ENCODE assay signal across 8 cellular contexts in genomic region chr3:11718582-11719405, GRCh38.
DNase-seq lines count a peak whose midpoint lies in the region; ATAC-seq and TF ChIP-seq lines count a peak whose summit lies in the region.

No MANE protein-coding gene starts in this region.

- H3K36me3 ChIP-seq in IMR-90 (ENCODE audit: control insufficient read depth, insufficient read depth, low read length) (no peaks in the 10 kb centered on the region), colonic mucosa (no peaks in the 10 kb centered on the region), left lung (no peaks in the 10 kb centered on the region)

- dilution Hi-C loops in IMR-90 (cut with HindIII; ENCODE audit: low sequenced_read_pairs, unreplicated experiment), result no loop called here

- H4K91ac ChIP-seq in IMR-90 (ENCODE audit: insufficient read depth, low read depth, low read length), result peak overlapping the region; percentile 77

- 0 out of 2 replicates have a peak, but pooled peaks cover 4% of the 10 kb centered on the region for H3K9me1 ChIP-seq in IMR-90 (ENCODE audit: insufficient read depth, low read length)

- peak overlapping the region; percentile 81 for H3K14ac ChIP-seq in IMR-90 (replicated peaks; ENCODE audit: low read depth, low read length)

- peak overlapping the region; percentile 92 for H2AK9ac ChIP-seq in IMR-90 (replicated peaks; ENCODE audit: low read depth, low read length, poor library complexity)

- H3K4me1 ChIP-seq in IMR-90 (ENCODE audit: control insufficient read depth, insufficient read depth, low read length) (no peaks in the 10 kb centered on the region; the same call in none of the 2 replicates), colonic mucosa (no peaks in the 10 kb centered on the region), left lung (peaks cover 0 to 43% of the 10 kb centered on the region in 2 donors)

- peak overlapping the region; percentile 88 for H3K56ac ChIP-seq in IMR-90 (ENCODE audit: extremely low read depth, insufficient read depth, low read length)

- H3K4me2 ChIP-seq in IMR-90 (ENCODE audit: low read depth, low read length), result peak overlapping the region; percentile 99

- H3K27ac ChIP-seq in IMR-90 (ENCODE audit: insufficient read depth, low read length) (peak overlapping the region; percentile 83), colonic mucosa (peak overlapping the region; percentile 94), left lung (peak overlapping the region; percentile 86 to 94)

- peak overlapping the region; percentile 72; the same call in 1 of the 3 replicates for H2BK15ac ChIP-seq in IMR-90 (ENCODE audit: low read depth, low read length)

- H3K9me3 ChIP-seq in IMR-90 (ENCODE audit: control insufficient read depth, insufficient read depth, low read length), result no peaks in the 10 kb centered on the region
- H3K9me3 ChIP-seq in colonic mucosa, result no peaks in the 10 kb centered on the region
- no peaks in the 10 kb centered on the region for H3K9me3 ChIP-seq in left lung

- peak overlapping the region; percentile 61 for H2BK120ac ChIP-seq in IMR-90 (ENCODE audit: low read depth, low read length)

- peak overlapping the region; percentile 27; the same call in 1 of the 2 replicates for H2BK20ac ChIP-seq in IMR-90 (ENCODE audit: low read depth, low read length)

- no peak for TF ChIP-seq CTCF in IMR-90 (conservative IDR thresholded peaks at IDR 0.05; ENCODE audit: low read depth, low read length)
- TF ChIP-seq CTCF in colonic mucosa (IDR thresholded peaks at IDR 0.05), result no peak
- TF ChIP-seq CTCF in left lung (IDR thresholded peaks at IDR 0.05), result no peak

- peak overlapping the region; percentile 94 for H2AFZ ChIP-seq in IMR-90 (replicated peaks; ENCODE audit: low read length, poor library complexity)

- H3K23ac ChIP-seq in IMR-90 (ENCODE audit: low read depth, low read length), result peak overlapping the region; percentile 79

- TF ChIP-seq POLR2A in IMR-90 (IDR thresholded peaks at IDR 0.05; ENCODE audit: low read depth, low read length), result no peak

- CTCF ChIA-PET in IMR-90 (lab: Yijun Ruan, JAX), result interaction anchor here (1.0 to 1.2 kb wide), 2 partner anchors 15 to 85 kb away, joined by 4 to 5 read pairs; no protein-coding TSS in a partner anchor

- H3K4ac ChIP-seq in IMR-90 (ENCODE audit: low read depth, low read length), result peak overlapping the region; percentile 70

- peak overlapping the region; percentile 48 to 63; a peak in 2 of 4 replicates for H4K8ac ChIP-seq in IMR-90 (ENCODE audit: low read depth in 2 of 2, low read length in 2 of 2)

- ATAC-seq in GM21529 (IDR thresholded peaks at IDR 0.05; ENCODE audit: unreplicated experiment) (peak; percentile 23), IMR-90 (ENCODE audit: low read depth) (peak; percentile 33), left lung (peak; percentile 7)

- peak overlapping the region; percentile 67 for H3K18ac ChIP-seq in IMR-90 (ENCODE audit: low read depth, low read length)

- H2BK5ac ChIP-seq in IMR-90 (ENCODE audit: low read depth, low read length, poor library complexity, severe bottlenecking), result peak overlapping the region; percentile 75

- H3K27me3 ChIP-seq in IMR-90 (ENCODE audit: control insufficient read depth, insufficient read depth, low read length), result peaks cover 3% of the 10 kb centered on the region
- no peaks in the 10 kb centered on the region for H3K27me3 ChIP-seq in colonic mucosa
- peaks cover 0 to 24% of the 10 kb centered on the region in 2 donors for H3K27me3 ChIP-seq in left lung

- peak overlapping the region; percentile 76 for H3K4me3 ChIP-seq in IMR-90 (ENCODE audit: insufficient read depth, low read depth, low read length)
- H3K4me3 ChIP-seq in colonic mucosa, result peak overlapping the region; percentile 96
- H3K4me3 ChIP-seq in left lung, result peak overlapping the region; percentile 82 to 86

- peak overlapping the region; percentile 32; the same call in 1 of the 2 replicates for H2AK5ac ChIP-seq in IMR-90 (ENCODE audit: low read depth, low read length)

- no peak for TF ChIP-seq RAD21 in IMR-90 (IDR thresholded peaks at IDR 0.05; ENCODE audit: low read length)

- peak overlapping the region; percentile 54 for H4K5ac ChIP-seq in IMR-90 (ENCODE audit: low read depth, low read length)

- intact Hi-C loops in IMR-90 (cut with micrococcal nuclease) (loop anchor here (5.0 kb wide), 1 partner anchor 336 kb away; no protein-coding TSS in a partner anchor), colonic mucosa (cut with DNase I) (loop anchor here (10.0 kb wide), 1 partner anchor 54 kb away; no protein-coding TSS in a partner anchor), left lung (cut with DNase I) (no loop called here)

- 3% methylated on average over 13 of the region's 44 CpGs; no CpG with 5 or more reads in 1 of the 2 experiments for WGBS in IMR-90 (ENCODE audit: extremely low coverage in 2 of 2, insufficient read length in 1 of 2), 2 experiments

- peaks cover 5% of the 10 kb centered on the region; the same call in 1 of the 2 replicates for H4K20me1 ChIP-seq in IMR-90 (ENCODE audit: insufficient read depth, low read length)

- no TSS peak for BruUV-seq in IMR-90 (replicated peaks; lab: Mats Ljungman, UMichigan)

- H3K9ac ChIP-seq in IMR-90 (ENCODE audit: low read depth, low read length), result peak overlapping the region; percentile 84
- H3K9ac ChIP-seq in colonic mucosa (ENCODE audit: low read depth in 2 of 2, low read length in 2 of 2), result peak overlapping the region; percentile 91 to 97

- H3K79me1 ChIP-seq in IMR-90 (ENCODE audit: low read depth in 1 of 2, low read length in 2 of 2), result peaks cover 5 to 28% of the 10 kb centered on the region in 2 experiments

- POLR2A ChIA-PET in IMR-90 (lab: Charles Lee; ENCODE audit: unreplicated experiment), result no interaction called here

- in situ Hi-C loops in IMR-90 (cut with MboI; ENCODE audit: low sequenced_read_pairs), result no loop called here

- DNase-seq in EL, result peak; percentile 64
- peak; percentile 57 for DNase-seq in IMR-90
- peak; percentile 20 for DNase-seq in activated CD4-positive, CD25-positive, alpha-beta regulatory T cell treated with anti-CD3 and anti-CD28 coated beads, Interleukin-2, amount 50 U/mL, for 16 hours (ENCODE audit: low read depth, low spot score)
- DNase-seq in colonic mucosa, result peak; percentile 67
- DNase-seq in left lung, result peak; percentile 67 to 84
- peak; percentile 33 for DNase-seq in stimulated activated CD4-positive, alpha-beta T cell treated with anti-CD3 and anti-CD28 coated beads, Interleukin-2, amount 100 ng/mL, for 4 hours (ENCODE audit: low read depth)
- no peak for DNase-seq in SKM-1 (lab: John Stamatoyannopoulos, UW; ENCODE audit: unreplicated experiment)

TF ChIP-seq in IMR-90, 13 proteins besides CTCF, POLR2A, EP300 and RAD21:
- TF ChIP-seq, protein P1, sequence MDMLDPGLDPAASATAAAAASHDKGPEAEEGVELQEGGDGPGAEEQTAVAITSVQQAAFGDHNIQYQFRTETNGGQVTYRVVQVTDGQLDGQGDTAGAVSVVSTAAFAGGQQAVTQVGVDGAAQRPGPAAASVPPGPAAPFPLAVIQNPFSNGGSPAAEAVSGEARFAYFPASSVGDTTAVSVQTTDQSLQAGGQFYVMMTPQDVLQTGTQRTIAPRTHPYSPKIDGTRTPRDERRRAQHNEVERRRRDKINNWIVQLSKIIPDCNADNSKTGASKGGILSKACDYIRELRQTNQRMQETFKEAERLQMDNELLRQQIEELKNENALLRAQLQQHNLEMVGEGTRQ (IDR thresholded peaks at IDR 0.05; ENCODE audit: low read depth, low read length), result no peak
- TF ChIP-seq NFE2L2 (IDR thresholded peaks at IDR 0.05; ENCODE audit: low read depth, low read length), result no peak
- no peak for TF ChIP-seq BHLHE40 (IDR thresholded peaks at IDR 0.05; ENCODE audit: low read depth, low read length)
- TF ChIP-seq FOS (IDR thresholded peaks at IDR 0.05; ENCODE audit: low read depth, low read length), result no peak
- TF ChIP-seq RCOR1 (IDR thresholded peaks at IDR 0.05; ENCODE audit: insufficient replicate concordance, low read length), result no peak
- TF ChIP-seq MXI1 (IDR thresholded peaks at IDR 0.05; ENCODE audit: borderline replicate concordance, low read depth, low read length), result no peak
- no peak for TF ChIP-seq MAFK (IDR thresholded peaks at IDR 0.05; ENCODE audit: low read depth, low read length)
- TF ChIP-seq RFX5 (IDR thresholded peaks at IDR 0.05; ENCODE audit: low read depth, low read length), result no peak
- TF ChIP-seq CHD1 (IDR thresholded peaks at IDR 0.05; ENCODE audit: low read depth, low read length), result no peak
- TF ChIP-seq CEBPB (IDR thresholded peaks at IDR 0.05; ENCODE audit: low read depth, low read length), result no peak
- TF ChIP-seq, protein P2, sequence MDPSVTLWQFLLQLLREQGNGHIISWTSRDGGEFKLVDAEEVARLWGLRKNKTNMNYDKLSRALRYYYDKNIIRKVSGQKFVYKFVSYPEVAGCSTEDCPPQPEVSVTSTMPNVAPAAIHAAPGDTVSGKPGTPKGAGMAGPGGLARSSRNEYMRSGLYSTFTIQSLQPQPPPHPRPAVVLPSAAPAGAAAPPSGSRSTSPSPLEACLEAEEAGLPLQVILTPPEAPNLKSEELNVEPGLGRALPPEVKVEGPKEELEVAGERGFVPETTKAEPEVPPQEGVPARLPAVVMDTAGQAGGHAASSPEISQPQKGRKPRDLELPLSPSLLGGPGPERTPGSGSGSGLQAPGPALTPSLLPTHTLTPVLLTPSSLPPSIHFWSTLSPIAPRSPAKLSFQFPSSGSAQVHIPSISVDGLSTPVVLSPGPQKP (IDR thresholded peaks at IDR 0.05; ENCODE audit: borderline replicate concordance, low read depth, low read length), result no peak
- TF ChIP-seq SMC3 (IDR thresholded peaks at IDR 0.05; ENCODE audit: low read depth, low read length), result no peak
- TF ChIP-seq MAZ (IDR thresholded peaks at IDR 0.05; ENCODE audit: borderline replicate concordance, low read depth, low read length), result no peak

Comparison
In these comparisons a context has a peak if more than half of its experiments do, and no peak if none do; other contexts are left out.
1. intact Hi-C loops: an anchor here in IMR-90 (5.0 kb wide) and colonic mucosa (10.0 kb wide); none called in left lung.